ENCODE assay signal across 18 cellular contexts in the genomic region with DNA sequence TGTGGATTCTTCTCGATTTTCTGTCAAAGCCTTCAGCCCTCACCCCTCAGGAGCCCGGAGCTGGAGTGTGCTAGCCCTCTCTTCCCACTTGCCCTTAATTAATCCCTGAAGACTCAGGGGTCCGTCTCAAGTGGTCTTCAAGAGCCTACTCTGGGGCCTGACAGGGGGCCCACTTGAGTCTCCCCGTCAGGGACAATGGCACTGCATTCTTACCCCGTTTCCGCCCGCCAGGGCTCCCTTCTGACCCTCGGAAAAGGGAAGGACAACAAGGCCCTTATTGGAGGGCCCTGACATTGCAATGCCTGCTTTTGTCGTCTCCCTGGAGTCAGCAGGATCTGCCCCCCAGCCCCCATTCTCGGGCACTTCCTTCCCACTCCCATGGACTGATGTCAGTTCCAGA. TPM values are rescaled to one million over a fixed set of nuclear protein-coding genes. Genes with fewer than 3 reads are reported as not detected.
A peak's percentile ranks its signal among the peaks of the same experiment; 100 is the strongest.
DNase-seq lines count a peak whose midpoint lies in the region; ATAC-seq, FAIRE-seq and TF ChIP-seq lines count a peak whose summit lies in the region.
"Had no signal": no experiment of that assay in that cellular context is flagged by ENCODE, and none has a peak within 500 bp of the region (broad histone marks: within the 10 kb centered on the region; RNA-seq: fewer than 3 reads in every experiment).

No MANE protein-coding gene starts in this region.

- H3K4me1 ChIP-seq in cardiac muscle cell (ENCODE audit: low read depth) (peaks cover 8% of the 10 kb centered on the region), heart left ventricle (no peaks in the 10 kb centered on the region), astrocyte (ENCODE audit: insufficient read depth, low read length) (no peaks in the 10 kb centered on the region), mesendoderm (ENCODE audit: control insufficient read depth, low read depth, low read length) (no peaks in the 10 kb centered on the region)
- H3K4me1 ChIP-seq: BLaER1 treated with 17β-estradiol and CSF1 and Interleukin-3, amounts not matched to agents 10 nM and 100 nM had no signal

- H3K79me1 ChIP-seq in mesendoderm (ENCODE audit: low read length) = no peaks in the 10 kb centered on the region

- no peak overlapping the region for H4K5ac ChIP-seq in mesendoderm (ENCODE audit: low read length)

- H4K20me1 ChIP-seq in astrocyte (ENCODE audit: insufficient read depth, low read length) = no peaks in the 10 kb centered on the region
- H4K20me1 ChIP-seq: BLaER1 treated with 17β-estradiol and CSF1 and Interleukin-3, amounts not matched to agents 10 nM and 100 nM had no signal

- intact Hi-C loops in heart left ventricle (cut with DNase I) = no loop called here

- H3K79me2 ChIP-seq in astrocyte (ENCODE audit: insufficient read depth, low read length) = no peaks in the 10 kb centered on the region
- no peaks in the 10 kb centered on the region for H3K79me2 ChIP-seq in mesendoderm (ENCODE audit: control insufficient read depth, insufficient read depth, low read length)

- TF ChIP-seq CTCF in cardiac muscle cell (IDR thresholded peaks at IDR 0.05; ENCODE audit: low read depth, low read length) = no peak
- no peak for TF ChIP-seq CTCF in heart left ventricle (IDR thresholded peaks at IDR 0.05)
- no peak for TF ChIP-seq CTCF in astrocyte (IDR thresholded peaks at IDR 0.05; ENCODE audit: insufficient read depth, low read depth, low read length)
- peak; percentile 28 for TF ChIP-seq CTCF in type B pancreatic cell (conservative IDR thresholded peaks at IDR 0.05)

- H3K36me3 ChIP-seq in cardiac muscle cell = no peaks in the 10 kb centered on the region
- no peaks in the 10 kb centered on the region for H3K36me3 ChIP-seq in heart left ventricle
- H3K36me3 ChIP-seq in astrocyte (ENCODE audit: insufficient read depth, low read length) = no peaks in the 10 kb centered on the region
- no peaks in the 10 kb centered on the region for H3K36me3 ChIP-seq in mesendoderm (ENCODE audit: control insufficient read depth, insufficient read depth, low read length)
- H3K36me3 ChIP-seq: BLaER1 treated with 17β-estradiol and CSF1 and Interleukin-3, amounts not matched to agents 10 nM and 100 nM had no signal

- no peaks in the 10 kb centered on the region for H3K27me3 ChIP-seq in cardiac muscle cell
- peaks cover 0 to 26% (median 0%) of the 10 kb centered on the region in 9 donors for H3K27me3 ChIP-seq in heart left ventricle
- peaks cover 2% of the 10 kb centered on the region for H3K27me3 ChIP-seq in astrocyte (ENCODE audit: insufficient read depth, low read length)
- no peaks in the 10 kb centered on the region for H3K27me3 ChIP-seq in mesendoderm (ENCODE audit: insufficient read depth, low read length, poor library complexity)
- H3K27me3 ChIP-seq: BLaER1 treated with 17β-estradiol and CSF1 and Interleukin-3, amounts not matched to agents 10 nM and 100 nM had no signal

- no peaks in the 10 kb centered on the region for H3K36me3 Mint-ChIP-seq in astrocyte (ENCODE audit: low read depth, unreplicated experiment)
- H3K36me3 Mint-ChIP-seq in type B pancreatic cell = no peaks in the 10 kb centered on the region
- H3K36me3 Mint-ChIP-seq: IgD-negative memory B cell had no signal

- H3K18ac ChIP-seq in mesendoderm (ENCODE audit: low read length) = no peak overlapping the region

- no peak overlapping the region for H3K27ac Mint-ChIP-seq in astrocyte (ENCODE audit: unreplicated experiment)
- H3K27ac Mint-ChIP-seq in type B pancreatic cell = no peak overlapping the region
- H3K27ac Mint-ChIP-seq: CD4-positive, alpha-beta T cell; IgD-negative memory B cell had no signal

- H3K4me3 ChIP-seq in cardiac muscle cell (no peak overlapping the region), heart left ventricle (no peak overlapping the region), astrocyte (ENCODE audit: insufficient read depth, low read depth, low read length) (no peak overlapping the region), mesendoderm (ENCODE audit: low read length) (no peak overlapping the region)
- H3K4me3 ChIP-seq: BLaER1 treated with 17β-estradiol and CSF1 and Interleukin-3, amounts not matched to agents 10 nM and 100 nM had no signal

- H3K9ac ChIP-seq in astrocyte (ENCODE audit: low read length) (no peak overlapping the region), mesendoderm (ENCODE audit: low read length) (no peak overlapping the region)
- H3K9ac ChIP-seq: BLaER1 treated with 17β-estradiol and CSF1 and Interleukin-3, amounts not matched to agents 10 nM and 100 nM had no signal

- H2AFZ ChIP-seq in astrocyte (ENCODE audit: low read depth, low read length) = peak overlapping the region; percentile 10

- no peak for FAIRE-seq in astrocyte (lab: Jason Lieb, UNC)
- FAIRE-seq: G401.6, GM12892 had no signal

- H4K8ac ChIP-seq in mesendoderm (ENCODE audit: low read depth, low read length) = no peak overlapping the region

- peaks cover 6% of the 10 kb centered on the region for H3K9me3 Mint-ChIP-seq in astrocyte (ENCODE audit: unreplicated experiment)
- no peaks in the 10 kb centered on the region for H3K9me3 Mint-ChIP-seq in type B pancreatic cell
- H3K9me3 Mint-ChIP-seq: CD4-positive, alpha-beta T cell had no signal

- peaks cover 19% of the 10 kb centered on the region for H3K27me3 Mint-ChIP-seq in astrocyte (ENCODE audit: low read depth, unreplicated experiment)
- H3K27me3 Mint-ChIP-seq in type B pancreatic cell = peaks cover 6% of the 10 kb centered on the region

- peak in 1 of 2 donors; percentile 66 for DNase-seq in cardiac muscle cell (ENCODE audit: low read depth in 1 of 2, low spot score in 1 of 2)
- no peak for DNase-seq in heart left ventricle
- no peak for DNase-seq in astrocyte (ENCODE audit: low read depth)
- DNase-seq in mesendoderm = no peak
- DNase-seq in type B pancreatic cell (ENCODE audit: extremely low spot score, unreplicated experiment) = no peak
- no peak for DNase-seq in NCI-H1930 (lab: John Stamatoyannopoulos, UW)
- DNase-seq in stimulated activated CD4-positive, alpha-beta T cell treated with anti-CD3 and anti-CD28 coated beads, Interleukin-4, amount 100 ng/mL, for 4 hours = no peak
- DNase-seq: 8988T; ACHN; Calu3; CD4-positive, alpha-beta T cell; DMS 273 treated with DMSO at 0.1 percent for 48 hours; EL had no signal

- no peak overlapping the region for H3K4ac ChIP-seq in mesendoderm (ENCODE audit: low read depth, low read length)

- ATAC-seq in heart left ventricle = no peak
- no peak for ATAC-seq in HG03175 (IDR thresholded peaks at IDR 0.05; ENCODE audit: unreplicated experiment)

- H3K27ac ChIP-seq in cardiac muscle cell = peak overlapping the region; percentile 45
- no peak overlapping the region for H3K27ac ChIP-seq in heart left ventricle
- H3K27ac ChIP-seq in astrocyte (ENCODE audit: low read depth, low read length) = no peak overlapping the region
- H3K27ac ChIP-seq in mesendoderm (ENCODE audit: low read depth, low read length) = no peak overlapping the region
- H3K27ac ChIP-seq: BLaER1 treated with 17β-estradiol and CSF1 and Interleukin-3, amounts not matched to agents 10 nM and 100 nM had no signal

- H3K56ac ChIP-seq in mesendoderm (ENCODE audit: low read length) = peak overlapping the region; percentile 50

- H2BK5ac ChIP-seq in mesendoderm (ENCODE audit: low read length) = no peak overlapping the region

- H3K4me3 Mint-ChIP-seq in astrocyte (ENCODE audit: unreplicated experiment) (no peak overlapping the region), type B pancreatic cell (no peak overlapping the region)
- H3K4me3 Mint-ChIP-seq: CD4-positive, alpha-beta T cell; IgD-negative memory B cell had no signal

- no peak for TF ChIP-seq POLR2A in heart left ventricle (IDR thresholded peaks at IDR 0.05)

- H2BK15ac ChIP-seq in mesendoderm (replicated peaks; ENCODE audit: low read depth) = no peak overlapping the region

- no peak overlapping the region for H3K23ac ChIP-seq in mesendoderm (ENCODE audit: low read length)

- H2AK5ac ChIP-seq in mesendoderm (ENCODE audit: low read length) = no peak overlapping the region

- H3K4me2 ChIP-seq in astrocyte (ENCODE audit: low read length) (no peak overlapping the region), mesendoderm (ENCODE audit: low read length) (no peak overlapping the region)
- H3K4me2 ChIP-seq: BLaER1 treated with 17β-estradiol and CSF1 and Interleukin-3, amounts not matched to agents 10 nM and 100 nM had no signal

- H2BK120ac ChIP-seq in mesendoderm (ENCODE audit: low read depth, low read length) = no peak overlapping the region

- H3K4me1 Mint-ChIP-seq in astrocyte (ENCODE audit: low read depth, unreplicated experiment) (no peaks in the 10 kb centered on the region), type B pancreatic cell (ENCODE audit: unreplicated experiment) (no peaks in the 10 kb centered on the region)
- H3K4me1 Mint-ChIP-seq: IgD-negative memory B cell had no signal

- WGBS in heart left ventricle, 4 donors = 38 to 48% (median 44%) methylated on average over 6 to 10 of the region's 10 CpGs
- WGBS in mesendoderm (ENCODE audit: extremely low coverage, insufficient coverage, low lambda C conversion rate) = no CpG with 5 or more reads among the region's 10 CpGs

- H3K9me3 ChIP-seq in cardiac muscle cell (ENCODE audit: low read depth) = no peaks in the 10 kb centered on the region
- H3K9me3 ChIP-seq in heart left ventricle = no peaks in the 10 kb centered on the region
- no peaks in the 10 kb centered on the region for H3K9me3 ChIP-seq in astrocyte (ENCODE audit: insufficient read depth, low read depth, low read length)
- H3K9me3 ChIP-seq: BLaER1 treated with 17β-estradiol and CSF1 and Interleukin-3, amounts not matched to agents 10 nM and 100 nM had no signal

RNA-seq across cellular contexts. Expression of a gene that starts 34.4 kb away (rescaled TPM):
- total RNA-seq in cardiac muscle cell = 69.4 and 87.5 TPM in 2 replicates
- polyA plus RNA-seq in cardiac muscle cell = 63.7 and 78.3 TPM in 2 replicates
- 10 to 100 TPM; 10.3 to 31.3 (median 16.2) TPM for total RNA-seq in heart left ventricle
- 10 to 100 TPM; 11.4 to 11.6 TPM for polyA plus RNA-seq in heart left ventricle
- 1.1 and 2.0 TPM in 2 replicates for total RNA-seq in astrocyte
- polyA plus RNA-seq in mesendoderm (2013, experiment 1 of 2) = 2.1 TPM
- polyA plus RNA-seq in mesendoderm (2013, experiment 2 of 2) = 2.1 TPM
- total RNA-seq in type B pancreatic cell (ENCODE audit: low replicate concordance) = 102 and 130 TPM in 2 replicates
- polyA plus RNA-seq: IgD-negative memory B cell had no signal
